Comparison of ENCODE assay signal across 13 cellular contexts in genomic region chr4:42816864-42817263, GRCh38.
"Had no signal": no experiment of that assay in that cellular context is flagged by ENCODE, and none has a peak within 500 bp of the region (broad histone marks: within the 10 kb centered on the region; RNA-seq: fewer than 3 reads in every experiment).

No MANE protein-coding gene starts in this region.

- DNase-seq: activated CD4-positive, alpha-beta T cell treated with anti-CD3 and anti-CD28 coated beads, Interleukin-2, amount 50 U/mL, for 4 hours; activated effector memory CD4-positive, alpha-beta T cell treated with Interleukin-2 at 50 U/mL for 16 hours; activated naive CD8-positive, alpha-beta T cell treated with anti-CD3 and anti-CD28 coated beads, Interleukin-2, amount 10 ng/mL, durations not matched to agents 7 days and 5 days; activated T-cell treated with anti-CD3 and anti-CD28 coated beads for 4 hours; cortex of kidney; natural killer cell; stimulated activated naive CD4-positive, alpha-beta T cell treated with Interleukin-2 at 50 U/mL for 16 hours; T-helper 17 cell; T1000 had no signal

- H3K9me3 Mint-ChIP-seq: activated naive CD4-positive, alpha-beta T cell treated with anti-CD3 and anti-CD28 coated beads, Interleukin-2, amount 10 ng/mL, durations not matched to agents 7 days and 5 days; activated naive CD8-positive, alpha-beta T cell treated with anti-CD3 and anti-CD28 coated beads, Interleukin-2, amount 10 ng/mL, durations not matched to agents 7 days and 5 days; immature natural killer cell; natural killer cell; neural progenitor cell had no signal

- H3K27me3 Mint-ChIP-seq: activated naive CD4-positive, alpha-beta T cell treated with anti-CD3 and anti-CD28 coated beads, Interleukin-2, amount 10 ng/mL, durations not matched to agents 7 days and 5 days had no signal

- H3K4me1 Mint-ChIP-seq: activated naive CD4-positive, alpha-beta T cell treated with anti-CD3 and anti-CD28 coated beads, Interleukin-2, amount 10 ng/mL, durations not matched to agents 7 days and 5 days; activated naive CD8-positive, alpha-beta T cell treated with anti-CD3 and anti-CD28 coated beads, Interleukin-2, amount 10 ng/mL, durations not matched to agents 7 days and 5 days; immature natural killer cell; natural killer cell; neural progenitor cell; T-helper 17 cell had no signal

- H3K36me3 Mint-ChIP-seq: activated naive CD4-positive, alpha-beta T cell treated with anti-CD3 and anti-CD28 coated beads, Interleukin-2, amount 10 ng/mL, durations not matched to agents 7 days and 5 days; activated naive CD8-positive, alpha-beta T cell treated with anti-CD3 and anti-CD28 coated beads, Interleukin-2, amount 10 ng/mL, durations not matched to agents 7 days and 5 days; immature natural killer cell; natural killer cell; neural progenitor cell had no signal

- ATAC-seq: gastroesophageal sphincter had no signal

- H3K27ac Mint-ChIP-seq: activated naive CD4-positive, alpha-beta T cell treated with anti-CD3 and anti-CD28 coated beads, Interleukin-2, amount 10 ng/mL, durations not matched to agents 7 days and 5 days; activated naive CD8-positive, alpha-beta T cell treated with anti-CD3 and anti-CD28 coated beads, Interleukin-2, amount 10 ng/mL, durations not matched to agents 7 days and 5 days; immature natural killer cell; natural killer cell; neural progenitor cell; T-helper 17 cell had no signal

- H3K4me3 Mint-ChIP-seq: activated naive CD4-positive, alpha-beta T cell treated with anti-CD3 and anti-CD28 coated beads, Interleukin-2, amount 10 ng/mL, durations not matched to agents 7 days and 5 days; activated naive CD8-positive, alpha-beta T cell treated with anti-CD3 and anti-CD28 coated beads, Interleukin-2, amount 10 ng/mL, durations not matched to agents 7 days and 5 days; immature natural killer cell; natural killer cell; neural progenitor cell; T-helper 17 cell had no signal
